8 cellular contexts compared by ENCODE assay signal in the genomic region with DNA sequence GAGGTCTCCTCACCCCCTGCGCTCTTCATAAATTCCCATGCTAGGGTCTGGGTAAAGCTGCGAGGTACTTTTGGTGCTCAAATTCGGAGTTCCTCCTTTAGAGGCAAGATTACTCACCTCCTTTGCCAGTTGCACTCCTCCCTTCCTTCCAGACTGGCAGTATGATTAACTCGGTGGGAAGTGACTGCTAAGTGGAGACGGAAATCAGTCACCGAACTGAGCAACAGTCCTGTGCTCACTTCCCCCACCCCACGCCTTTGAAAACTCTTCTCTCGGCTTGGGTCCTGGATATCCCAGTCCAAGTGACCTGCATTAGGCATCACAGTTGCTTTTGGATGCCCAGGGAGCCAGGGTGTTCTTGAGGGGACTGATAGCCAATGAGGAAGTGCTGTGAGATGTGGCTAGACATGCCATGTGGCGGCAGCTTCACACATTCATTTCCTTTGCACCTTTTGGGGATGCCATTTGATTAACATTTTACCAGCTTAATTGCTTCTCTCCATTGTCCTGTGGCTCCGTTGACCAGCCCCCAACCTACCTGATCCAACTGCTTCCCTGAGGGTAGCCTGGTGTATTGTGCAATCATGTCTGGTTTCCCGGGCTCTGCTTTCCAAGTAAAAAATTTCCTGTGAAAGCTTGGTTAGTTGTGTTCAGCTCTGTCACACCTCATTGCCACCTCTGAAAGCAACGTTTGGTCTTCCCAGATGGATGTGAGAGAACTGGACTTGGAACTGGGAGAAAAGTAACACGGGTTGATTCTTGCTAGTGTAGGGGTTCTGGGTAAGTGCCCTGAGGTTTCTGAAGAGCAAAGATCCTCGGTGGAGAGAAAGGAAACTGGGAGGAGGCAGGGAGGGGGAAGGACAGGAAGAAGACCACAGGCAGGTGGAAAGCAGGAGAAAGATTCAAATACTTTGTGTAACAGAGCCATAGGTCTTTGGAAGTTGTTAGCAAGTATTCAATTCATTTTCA. TPM values are rescaled to one million over a fixed set of nuclear protein-coding genes. Genes with fewer than 3 reads are reported as not detected.
A peak's percentile ranks its signal among the peaks of the same experiment; 100 is the strongest.
DNase-seq lines count a peak whose midpoint lies in the region; ATAC-seq and TF ChIP-seq lines count a peak whose summit lies in the region.

No MANE protein-coding gene starts in this region.

- 2 to 3% methylated on average over 14 of the region's 14 CpGs for WGBS in aorta, 2 donors

- H3K27ac Mint-ChIP-seq in Caco-2 (ENCODE audit: unreplicated experiment), result peak overlapping the region; percentile 90
- peak overlapping the region; percentile 96 to 100 for H3K27ac Mint-ChIP-seq in activated naive CD4-positive, alpha-beta T cell treated with anti-CD3 and anti-CD28 coated beads, Interleukin-2, amount 50 U/mL, for 72 hours

- DNase-seq in Caco-2 (peak; percentile 42 to 43), HS-5 (ENCODE audit: low read depth) (peak; percentile 69), SIG-M5 (lab: John Stamatoyannopoulos, UW) (peak; percentile 48), Right ventricle myocardium inferior (ENCODE audit: missing footprints) (no peak), aorta (peak in 1 of 2 donors; percentile 70)
- peak; percentile 65 to 77 for DNase-seq in activated naive CD4-positive, alpha-beta T cell treated with anti-CD3 and anti-CD28 coated beads, Interleukin-2, amount 50 U/mL, for 72 hours (ENCODE audit: low spot score in 2 of 2)

- H3K9ac ChIP-seq in parathyroid adenoma, result no peak overlapping the region

- peak overlapping the region; percentile 83 for H3K4me3 Mint-ChIP-seq in Caco-2 (ENCODE audit: unreplicated experiment)

- POLR2A ChIA-PET in Caco-2 (lab: Charles Lee), result interaction anchor here (0.5 to 2.9 kb wide), 11 partner anchors 8 to 138 kb away, joined by 3 to 33 read pairs (median 4); partner anchors contain the start of genes APEX1, OSGEP, PARP2 and PIP4P1

- peak overlapping the region; percentile 79 for H3K4me2 ChIP-seq in parathyroid adenoma (ENCODE audit: low read length)

- ATAC-seq in GM21381 (IDR thresholded peaks at IDR 0.05; ENCODE audit: unreplicated experiment), result peak; percentile 38
- peak; percentile 68 to 86 for ATAC-seq in activated naive CD4-positive, alpha-beta T cell treated with anti-CD3 and anti-CD28 coated beads, Interleukin-2, amount 50 U/mL, for 72 hours
- peak; percentile 56 for ATAC-seq in Right ventricle myocardium inferior
- ATAC-seq in aorta (ENCODE audit: low FRiP score), result peak; percentile 66

- H3K4me1 ChIP-seq in Caco-2 (peaks cover 9% of the 10 kb centered on the region), parathyroid adenoma (peaks cover 3% of the 10 kb centered on the region), aorta (ENCODE audit: control insufficient read depth in 1 of 2, insufficient read depth in 2 of 2, low read length in 2 of 2) (peaks cover 0 to 3% of the 10 kb centered on the region in 2 donors)

- peak overlapping the region; percentile 92 for H2AFZ ChIP-seq in parathyroid adenoma

- H3K27me3 ChIP-seq in Caco-2 (replicated peaks; ENCODE audit: control insufficient read depth, insufficient read depth, low read length) (no peaks in the 10 kb centered on the region), parathyroid adenoma (ENCODE audit: control insufficient read depth, insufficient read depth, low read length) (no peaks in the 10 kb centered on the region), aorta (ENCODE audit: control insufficient read depth in 1 of 2, insufficient read depth in 2 of 2, low read length in 1 of 2) (no peaks in the 10 kb centered on the region)

- H3K9me3 ChIP-seq in Caco-2 (no peaks in the 10 kb centered on the region), parathyroid adenoma (ENCODE audit: control insufficient read depth, low read length) (no peaks in the 10 kb centered on the region), aorta (ENCODE audit: control insufficient read depth, low read length) (no peaks in the 10 kb centered on the region)

- H3K27ac ChIP-seq in parathyroid adenoma (peak overlapping the region; percentile 75), aorta (ENCODE audit: low read depth in 1 of 2, low read length in 2 of 2) (peak overlapping the region in 1 of 2 donors; percentile 33)

- H3K36me3 ChIP-seq in Caco-2 (ENCODE audit: control insufficient read depth, insufficient read depth, low read length), result no peaks in the 10 kb centered on the region
- no peaks in the 10 kb centered on the region for H3K36me3 ChIP-seq in parathyroid adenoma (ENCODE audit: control insufficient read depth, insufficient read depth, low read length)
- H3K36me3 ChIP-seq in aorta (ENCODE audit: control insufficient read depth in 1 of 2, insufficient read depth in 2 of 2, low read length in 1 of 2), result peaks cover 4 to 7% of the 10 kb centered on the region in 2 donors

- H3K4me3 ChIP-seq in Caco-2 (ENCODE audit: low read depth, low read length) (peak overlapping the region; percentile 90), parathyroid adenoma (ENCODE audit: low read depth, low read length) (peak overlapping the region; percentile 67), aorta (ENCODE audit: low read length in 2 of 2) (peak overlapping the region; percentile 36 to 54)

- no peak for TF ChIP-seq CTCF in Caco-2 (IDR thresholded peaks at IDR 0.05; ENCODE audit: insufficient read depth in 1 of 2, low read depth in 1 of 2, low read length in 1 of 2, severe bottlenecking in 1 of 2, unreplicated experiment in 1 of 2)
- no peak for TF ChIP-seq CTCF in parathyroid adenoma (IDR thresholded peaks at IDR 0.05)

- CTCF ChIA-PET in Caco-2 (lab: Charles Lee), result interaction anchor here (0.6 to 1.3 kb wide), 2 partner anchors 40 to 54 kb away, joined by 5 to 6 read pairs; no protein-coding TSS in a partner anchor

- no peaks in the 10 kb centered on the region for H3K27me3 Mint-ChIP-seq in Caco-2 (ENCODE audit: insufficient read depth, unreplicated experiment)

- no peaks in the 10 kb centered on the region for H3K9me3 Mint-ChIP-seq in Caco-2 (ENCODE audit: unreplicated experiment)
- H3K9me3 Mint-ChIP-seq in activated naive CD4-positive, alpha-beta T cell treated with anti-CD3 and anti-CD28 coated beads, Interleukin-2, amount 50 U/mL, for 72 hours, result no peaks in the 10 kb centered on the region

- H3K36me3 Mint-ChIP-seq in Caco-2 (ENCODE audit: insufficient read depth, unreplicated experiment), result peaks cover 57% of the 10 kb centered on the region
- H3K36me3 Mint-ChIP-seq in activated naive CD4-positive, alpha-beta T cell treated with anti-CD3 and anti-CD28 coated beads, Interleukin-2, amount 50 U/mL, for 72 hours, result peaks cover 47 to 54% of the 10 kb centered on the region in 2 donors

- intact Hi-C loops in Caco-2 (cut with micrococcal nuclease; ENCODE audit: unreplicated experiment) (loop anchor here (1.0 to 2.0 kb wide), 3 partner anchors 9 to 57 kb away; partner anchors contain the start of genes PIP4P1 and TEP1), Right ventricle myocardium inferior (cut with DNase I) (no loop called here), aorta (cut with DNase I) (loop anchor here (1.0 to 10.0 kb wide), 5 partner anchors 15 to 213 kb away; partner anchors contain the start of genes APEX1 (in 1 of the 2) and PARP2 (in 1 of the 2))

- H3K79me2 ChIP-seq in parathyroid adenoma, result no peaks in the 10 kb centered on the region

- peaks cover 21% of the 10 kb centered on the region for H3K4me1 Mint-ChIP-seq in Caco-2 (ENCODE audit: low read depth, unreplicated experiment)

- BruUV-seq in Caco-2 (replicated peaks; lab: Mats Ljungman, UMichigan), result no TSS peak

RNA-seq across cellular contexts. Expression of gene PNP, which starts 1.0 kb away (rescaled TPM):
- total RNA-seq in Caco-2 (2022), result 59.1 and 67.2 TPM in 2 replicates
- 100 to 1,000 TPM; 167 to 241 TPM for total RNA-seq in activated naive CD4-positive, alpha-beta T cell treated with anti-CD3 and anti-CD28 coated beads, Interleukin-2, amount 50 U/mL, for 72 hours
- 7.6 TPM for total RNA-seq in Right ventricle myocardium inferior
- total RNA-seq in aorta, result 10 to 100 TPM; 46.2 to 54.1 TPM
- polyA plus RNA-seq in aorta, result 10 to 100 TPM; 21.9 to 56.5 TPM

RNA-seq across cellular contexts. Expression of gene PIP4P1, which starts 8.9 kb away (rescaled TPM):
- 39.6 and 46.2 TPM in 2 replicates for total RNA-seq in Caco-2 (2022)
- total RNA-seq in activated naive CD4-positive, alpha-beta T cell treated with anti-CD3 and anti-CD28 coated beads, Interleukin-2, amount 50 U/mL, for 72 hours, result 10 to 100 TPM; 29.1 to 90.2 TPM
- 17.2 TPM for total RNA-seq in Right ventricle myocardium inferior
- 10 to 100 TPM; 25.9 to 27.6 TPM for total RNA-seq in aorta
- 10 to 100 TPM; 15.8 to 42.7 TPM for polyA plus RNA-seq in aorta

RNA-seq across cellular contexts. Expression of gene APEX1, which starts 15.1 kb away (rescaled TPM):
- total RNA-seq in Caco-2 (2022) (176 and 185 TPM in 2 replicates), Right ventricle myocardium inferior (67.2 TPM), aorta (10 to 100 TPM; 51.1 to 66.0 TPM)
- total RNA-seq in activated naive CD4-positive, alpha-beta T cell treated with anti-CD3 and anti-CD28 coated beads, Interleukin-2, amount 50 U/mL, for 72 hours, result 100 to 1,000 TPM; 171 to 234 TPM
- 100 to 1,000 TPM in 1 of 2 donors, 10 to 100 TPM in 1; 84.8 to 122 TPM for polyA plus RNA-seq in aorta

RNA-seq across cellular contexts. Expression of gene OSGEP, which starts 15.6 kb away (rescaled TPM):
- 63.1 and 64.3 TPM in 2 replicates for total RNA-seq in Caco-2 (2022)
- total RNA-seq in activated naive CD4-positive, alpha-beta T cell treated with anti-CD3 and anti-CD28 coated beads, Interleukin-2, amount 50 U/mL, for 72 hours, result 10 to 100 TPM; 43.3 to 58.6 TPM
- total RNA-seq in Right ventricle myocardium inferior, result 18.8 TPM
- 10 to 100 TPM; 27.5 to 40.0 TPM for total RNA-seq in aorta
- polyA plus RNA-seq in aorta, result 10 to 100 TPM; 14.9 to 82.1 TPM

RNA-seq across cellular contexts. Expression of gene KLHL33, which starts 34.2 kb away (rescaled TPM):
- total RNA-seq in Caco-2 (2022), result not detected in 2 replicates
- under 1 TPM; 0.04 to 0.09 TPM for total RNA-seq in activated naive CD4-positive, alpha-beta T cell treated with anti-CD3 and anti-CD28 coated beads, Interleukin-2, amount 50 U/mL, for 72 hours
- 0.62 TPM for total RNA-seq in Right ventricle myocardium inferior
- total RNA-seq in aorta, result 1 to 10 TPM in 1 of 2 donors, under 1 TPM in 1; 0.39 to 1.3 TPM
- under 1 TPM; 0.25 to 0.41 TPM for polyA plus RNA-seq in aorta
